8 cellular contexts compared by ENCODE assay signal in genomic region chr11:96207459-96208449, GRCh38.
DNase-seq lines count a peak whose midpoint lies in the region; ATAC-seq and FAIRE-seq lines count a peak whose summit lies in the region.

No MANE protein-coding gene starts in this region.

- H3K27me3 ChIP-seq in H7 (ENCODE audit: control insufficient read depth, insufficient read depth, low read length): no peaks in the 10 kb centered on the region

- ATAC-seq in stimulated activated naive CD8-positive, alpha-beta T cell treated with anti-CD3 and anti-CD28 coated beads, Interleukin-15, amount 100 ng/mL, for 72 hours: peak; percentile 53

- H3K9me3 Mint-ChIP-seq in stimulated activated naive CD8-positive, alpha-beta T cell treated with anti-CD3 and anti-CD28 coated beads, Interleukin-15, amount 100 ng/mL, for 72 hours: no peaks in the 10 kb centered on the region

- H3K36me3 ChIP-seq in H7 (replicated peaks; ENCODE audit: control insufficient read depth, insufficient read depth, low read length): no peaks in the 10 kb centered on the region

- H3K4me1 Mint-ChIP-seq in stimulated activated naive CD8-positive, alpha-beta T cell treated with anti-CD3 and anti-CD28 coated beads, Interleukin-15, amount 100 ng/mL, for 72 hours: peaks cover 82% of the 10 kb centered on the region

- no peak for FAIRE-seq in urothelium cell line (lab: Jason Lieb, UNC)

- peak overlapping the region; percentile 90 to 92 for H3K27ac Mint-ChIP-seq in stimulated activated naive CD8-positive, alpha-beta T cell treated with anti-CD3 and anti-CD28 coated beads, Interleukin-15, amount 100 ng/mL, for 72 hours

- H3K4me3 Mint-ChIP-seq in stimulated activated naive CD8-positive, alpha-beta T cell treated with anti-CD3 and anti-CD28 coated beads, Interleukin-15, amount 100 ng/mL, for 72 hours: peak overlapping the region; percentile 71 to 75

- no peak overlapping the region for H3K4me3 ChIP-seq in H7 (ENCODE audit: insufficient read depth, low read depth, low read length)

- DNase-seq in NOMO-1 (lab: John Stamatoyannopoulos, UW; ENCODE audit: unreplicated experiment in 2 of 2) (peak; percentile 41 to 44), NOMO-1 treated with dmso at 0.1 percent for 144 hours (lab: John Stamatoyannopoulos, UW; ENCODE audit: unreplicated experiment) (no peak), SKM-1 (lab: John Stamatoyannopoulos, UW; ENCODE audit: unreplicated experiment) (peak; percentile 41), foreskin melanocyte (peak; percentile 71), H7 (no peak), NK-92 (lab: John Stamatoyannopoulos, UW; ENCODE audit: unreplicated experiment) (no peak), urothelium cell line (ENCODE audit: low spot score) (no peak)
- peak in 1 of 2 donors; percentile 32 for DNase-seq in stimulated activated naive CD8-positive, alpha-beta T cell treated with anti-CD3 and anti-CD28 coated beads, Interleukin-15, amount 100 ng/mL, for 72 hours

- no peaks in the 10 kb centered on the region for H3K27me3 Mint-ChIP-seq in stimulated activated naive CD8-positive, alpha-beta T cell treated with anti-CD3 and anti-CD28 coated beads, Interleukin-15, amount 100 ng/mL, for 72 hours

Comparison
In these comparisons a context has a peak if more than half of its experiments do, and no peak if none do; other contexts are left out.
1. DNase-seq: peak in NOMO-1 (2 of 2), SKM-1 (single experiment) and foreskin melanocyte (single experiment); none in NOMO-1 treated with dmso at 0.1 percent for 144 hours (single experiment), H7 (single experiment), NK-92 (single experiment) and urothelium cell line (single experiment).